8 cellular contexts compared by ENCODE assay signal in the genomic region with DNA sequence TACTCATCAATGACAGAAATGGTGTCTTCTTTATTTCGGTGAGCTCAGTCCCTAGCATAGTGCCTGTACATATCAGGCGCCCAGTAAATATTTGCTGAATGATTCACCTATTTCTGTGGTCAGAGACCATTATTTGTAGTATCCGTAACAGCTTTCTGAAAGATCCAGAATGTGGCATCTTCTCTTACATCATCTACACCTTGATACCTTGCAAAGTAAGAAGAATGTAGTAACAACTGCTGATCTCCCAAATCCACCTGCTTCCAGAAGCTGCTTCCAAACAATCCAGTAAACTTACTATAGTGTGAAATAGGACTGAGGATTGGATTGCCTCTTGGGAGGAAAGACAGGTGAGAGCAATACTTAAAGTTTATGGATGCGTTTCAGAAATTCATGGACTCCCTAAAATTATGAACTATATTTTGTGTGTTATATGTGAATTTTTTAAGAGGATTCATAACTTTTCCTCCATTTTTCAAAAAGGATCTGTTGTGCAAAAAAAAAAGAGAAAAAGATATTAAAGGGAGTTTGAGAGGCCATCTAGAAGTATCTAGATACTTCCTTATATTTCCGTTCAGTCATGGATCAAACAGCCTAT.
DNase-seq lines count a peak whose midpoint lies in the region; ATAC-seq and TF ChIP-seq lines count a peak whose summit lies in the region.

No MANE protein-coding gene starts in this region.

- H3K9me3 ChIP-seq in duodenal mucosa (ENCODE audit: control insufficient read depth in 1 of 2, low read length in 2 of 2) = no peaks in the 10 kb centered on the region
- no peaks in the 10 kb centered on the region for H3K9me3 ChIP-seq in neutrophil

- no peak for TF ChIP-seq CTCF in neutrophil (IDR thresholded peaks at IDR 0.05)

- peak overlapping the region in 1 of 2 donors; percentile 40 for H3K9ac ChIP-seq in duodenal mucosa (ENCODE audit: low read depth in 1 of 2, low read length in 2 of 2)

- no peak for ATAC-seq in HG02970 (IDR thresholded peaks at IDR 0.05; ENCODE audit: low FRiP score, unreplicated experiment)

- H3K36me3 ChIP-seq in duodenal mucosa (ENCODE audit: control insufficient read depth in 1 of 2, insufficient read depth in 2 of 2, low read length in 2 of 2) = peaks cover 0 to 3% of the 10 kb centered on the region in 2 donors
- H3K36me3 ChIP-seq in neutrophil = peaks cover 8% of the 10 kb centered on the region

- peak; percentile 23 for DNase-seq in GM04503 (ENCODE audit: low read depth)
- peak; percentile 32 for DNase-seq in NCI-H69 (lab: John Stamatoyannopoulos, UW)
- no peak for DNase-seq in HuH-7.5 (ENCODE audit: low spot score)
- no peak for DNase-seq in COLO829 (ENCODE audit: low spot score)
- DNase-seq in NCI-H510A treated with DMSO at 0.1 percent for 48 hours (lab: John Stamatoyannopoulos, UW) = no peak

- peaks cover 13 to 23% of the 10 kb centered on the region in 2 donors for H3K4me1 ChIP-seq in duodenal mucosa (ENCODE audit: control insufficient read depth in 1 of 2, insufficient read depth in 2 of 2, low read length in 2 of 2)
- peaks cover 27% of the 10 kb centered on the region in 2 experiments for H3K4me1 ChIP-seq in neutrophil (ENCODE audit: control insufficient read depth in 1 of 2, insufficient read depth in 1 of 2, low read depth in 1 of 2, low read length in 1 of 2)

- H3K27ac ChIP-seq in duodenal mucosa (ENCODE audit: low read depth, low read length) = no peak overlapping the region
- H3K27ac ChIP-seq in neutrophil = peak overlapping the region; percentile 97

- H3K27me3 ChIP-seq in duodenal mucosa (ENCODE audit: control insufficient read depth in 1 of 2, insufficient read depth in 2 of 2, low read length in 2 of 2) = no peaks in the 10 kb centered on the region
- no peaks in the 10 kb centered on the region for H3K27me3 ChIP-seq in neutrophil

- H3K4me3 ChIP-seq in duodenal mucosa (ENCODE audit: low read depth in 1 of 2, low read length in 2 of 2) (peak overlapping the region; percentile 67 to 93), neutrophil (ENCODE audit: low read depth in 1 of 2, low read length in 1 of 2) (peak overlapping the region; percentile 92 to 99)

Comparison
In these comparisons a context has a peak if more than half of its experiments do, and no peak if none do; other contexts are left out.
1. DNase-seq: peak in GM04503 (single experiment) and NCI-H69 (single experiment); none in HuH-7.5 (single experiment), COLO829 (single experiment) and NCI-H510A treated with DMSO at 0.1 percent for 48 hours (single experiment).